Comparison of ENCODE assay signal across 18 cellular contexts in genomic region chr5:121027636-121028035, GRCh38.
"Had no signal": no experiment of that assay in that cellular context is flagged by ENCODE, and none has a peak within 500 bp of the region (broad histone marks: within the 10 kb centered on the region; RNA-seq: fewer than 3 reads in every experiment).

No MANE protein-coding gene starts in this region.

- H3K9me3 Mint-ChIP-seq: activated CD4-positive, alpha-beta memory T cell treated with anti-CD3 and anti-CD28 coated beads, Interleukin-2, amount 10 ng/mL, durations not matched to agents 7 days and 5 days; activated T-cell treated with anti-CD3 and anti-CD28 coated beads, Interleukin-2, amount 50 U/mL, for 4 hours; endodermal cell had no signal

- H3K27me3 Mint-ChIP-seq: activated CD4-positive, alpha-beta memory T cell treated with anti-CD3 and anti-CD28 coated beads, Interleukin-2, amount 10 ng/mL, durations not matched to agents 7 days and 5 days; progenitor cell of endocrine pancreas had no signal

- H3K4me3 Mint-ChIP-seq: activated CD4-positive, alpha-beta memory T cell treated with anti-CD3 and anti-CD28 coated beads, Interleukin-2, amount 10 ng/mL, durations not matched to agents 7 days and 5 days; activated T-cell treated with anti-CD3 and anti-CD28 coated beads, Interleukin-2, amount 50 U/mL, for 4 hours; endodermal cell had no signal

- H3K27ac ChIP-seq: cardiac muscle cell, dorsolateral prefrontal cortex, heart left ventricle, lower lobe of right lung, right atrium auricular region, skin epidermis, tibial nerve, uterus, WERI-Rb-1 had no signal

- H3K27ac Mint-ChIP-seq: activated CD4-positive, alpha-beta memory T cell treated with anti-CD3 and anti-CD28 coated beads, Interleukin-2, amount 10 ng/mL, durations not matched to agents 7 days and 5 days; activated naive CD4-positive, alpha-beta T cell treated with anti-CD3 and anti-CD28 coated beads, Interleukin-2, amount 50 U/mL, for 72 hours; endodermal cell; progenitor cell of endocrine pancreas had no signal

- H3K4me1 Mint-ChIP-seq: activated CD4-positive, alpha-beta memory T cell treated with anti-CD3 and anti-CD28 coated beads, Interleukin-2, amount 10 ng/mL, durations not matched to agents 7 days and 5 days; endodermal cell had no signal

- DNase-seq: activated CD4-positive, alpha-beta memory T cell treated with anti-CD3 and anti-CD28 coated beads, Interleukin-2, amount 10 ng/mL, durations not matched to agents 7 days and 5 days; activated CD4-positive, alpha-beta T cell treated with anti-CD3 and anti-CD28 coated beads for 4 hours; activated gamma-delta T cell; activated T-cell treated with anti-CD3 and anti-CD28 coated beads, Interleukin-2, amount 50 U/mL, for 4 hours; dorsolateral prefrontal cortex; endodermal cell; heart left ventricle; lower lobe of right lung; stimulated activated CD4-positive, alpha-beta T cell treated with anti-CD3 and anti-CD28 coated beads, Interleukin-4, amount 100 ng/mL, for 24 hours; stimulated activated naive CD4-positive, alpha-beta T cell; uterus; WERI-Rb-1 had no signal

- H3K9me3 ChIP-seq: heart left ventricle, lower lobe of right lung, right atrium auricular region, tibial nerve, uterus had no signal

- ATAC-seq: activated naive CD4-positive, alpha-beta T cell treated with anti-CD3 and anti-CD28 coated beads, Interleukin-2, amount 50 U/mL, for 72 hours; activated T-cell treated with anti-CD3 and anti-CD28 coated beads, Interleukin-2, amount 50 U/mL, for 4 hours; heart left ventricle; lower lobe of right lung had no signal

- H3K36me3 ChIP-seq: cardiac muscle cell, heart left ventricle, lower lobe of right lung, right atrium auricular region, tibial nerve, uterus, WERI-Rb-1 had no signal
